Comparison of ENCODE assay signal across 7 cellular contexts in genomic region chr1:70085451-70085850, GRCh38.
"Had no signal": no experiment of that assay in that cellular context is flagged by ENCODE, and none has a peak within 500 bp of the region (broad histone marks: within the 10 kb centered on the region; RNA-seq: fewer than 3 reads in every experiment).

No MANE protein-coding gene starts in this region.

- H3K4me3 ChIP-seq: GM23338 had no signal

- FAIRE-seq: H54, HTR-8/SVneo had no signal

- H2AFZ ChIP-seq: GM23338 had no signal

- H3K9ac ChIP-seq: KMS-11 had no signal

- H3K27ac ChIP-seq: KMS-11 had no signal

- DNase-seq: H9, HCEC 1CT, KBM-7 had no signal

- H3K4me2 ChIP-seq: GM23338, KMS-11 had no signal
